Comparison of ENCODE assay signal across 8 cellular contexts in the genomic region with DNA sequence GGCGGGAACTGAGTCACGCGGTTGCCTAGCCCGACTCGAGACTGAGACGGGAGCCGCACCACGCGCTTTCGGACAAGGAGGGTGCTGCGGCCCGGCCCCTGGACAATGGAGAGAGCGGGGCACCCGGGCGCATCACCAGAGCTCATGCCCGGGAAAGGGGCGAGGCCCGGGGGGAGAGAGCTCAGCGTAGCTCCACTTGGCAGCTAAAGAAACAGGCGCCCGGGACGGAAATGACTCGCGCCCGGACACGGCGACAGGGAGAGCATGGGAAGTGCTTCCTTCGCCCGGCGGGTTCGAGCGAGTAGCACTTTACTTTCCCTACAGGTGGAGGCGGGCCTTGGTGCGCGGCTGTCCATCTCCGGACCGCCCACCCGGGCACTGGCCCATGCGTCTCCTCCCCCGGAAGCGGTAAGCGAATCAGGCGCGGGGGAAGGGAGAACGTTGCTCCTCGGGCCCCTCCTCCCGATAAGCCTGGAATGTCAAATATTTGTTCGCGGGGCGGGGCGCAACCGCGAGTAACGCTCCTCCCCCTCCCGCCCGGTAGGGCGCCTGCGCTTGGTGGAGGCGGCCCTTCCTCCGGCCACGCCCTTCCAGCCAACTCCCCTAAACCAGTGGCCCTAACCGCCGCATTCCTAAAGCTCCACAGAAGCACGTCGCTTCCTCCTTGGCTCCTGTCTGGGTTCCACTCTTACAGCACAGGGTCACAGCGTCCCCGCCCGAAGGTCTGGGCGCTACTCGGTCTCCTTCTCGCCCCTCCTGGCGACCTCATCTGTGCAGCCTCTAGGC. TPM values are rescaled to one million over a fixed set of nuclear protein-coding genes. Genes with fewer than 3 reads are reported as not detected.
DNase-seq lines count a peak whose midpoint lies in the region; ATAC-seq and TF ChIP-seq lines count a peak whose summit lies in the region.

No MANE protein-coding gene starts in this region.

- no peaks in the 10 kb centered on the region for H3K27me3 ChIP-seq in suprapubic skin

- H3K4me1 ChIP-seq in HEK293 (ENCODE audit: control insufficient read depth, insufficient read depth, low read length) (peaks cover 7% of the 10 kb centered on the region; the same call in 1 of the 2 replicates), suprapubic skin (peaks cover 60% of the 10 kb centered on the region)

- peaks cover 30% of the 10 kb centered on the region for H3K4me1 Mint-ChIP-seq in activated naive CD8-positive, alpha-beta T cell (ENCODE audit: low read depth)

- POLR2A ChIA-PET in HEK293 (lab: Yijun Ruan, JAX): interaction anchor here (0.5 to 3.3 kb wide), 12 partner anchors 10 to 215 kb away, joined by 3 to 34 read pairs (median 10); a partner anchor contains a TSS

- H3K27ac Mint-ChIP-seq in activated naive CD8-positive, alpha-beta T cell: peak overlapping the region; percentile 72

- no peaks in the 10 kb centered on the region for H3K9me3 ChIP-seq in HEK293 (ENCODE audit: control insufficient read depth, insufficient read depth, low read depth, low read length)
- H3K9me3 ChIP-seq in suprapubic skin: no peaks in the 10 kb centered on the region

- H3K4me3 Mint-ChIP-seq in activated naive CD8-positive, alpha-beta T cell: peak overlapping the region; percentile 93

- TF ChIP-seq EP300 in suprapubic skin (IDR thresholded peaks at IDR 0.05): no peak

- H3K27ac ChIP-seq in HEK293 (ENCODE audit: extremely low read depth, low read depth, low read length) (peak overlapping the region; percentile 75), suprapubic skin (peak overlapping the region; percentile 96)

- H3K27me3 Mint-ChIP-seq in activated naive CD8-positive, alpha-beta T cell: no peaks in the 10 kb centered on the region

- peak; percentile 14; the same call in 1 of the 2 replicates for TF ChIP-seq CTCF in HEK293 (tag by site-specific recombination; IDR thresholded peaks at IDR 0.05)
- TF ChIP-seq CTCF in NB4 (IDR thresholded peaks at IDR 0.05; ENCODE audit: low read depth, low read length): no peak
- no peak for TF ChIP-seq CTCF in suprapubic skin (IDR thresholded peaks at IDR 0.05)

- H3K36me3 Mint-ChIP-seq in activated naive CD8-positive, alpha-beta T cell: no peaks in the 10 kb centered on the region

- DNase-seq in GM03348 (ENCODE audit: low spot score): peak; percentile 99
- DNase-seq in NB4 (ENCODE audit: low read depth): peak; percentile 99
- DNase-seq in glomerular endothelial cell (ENCODE audit: extremely low read depth, low read depth, low spot score): peak; percentile 63
- peak; percentile 97 for DNase-seq in occipital lobe (lab: John Stamatoyannopoulos, UW)
- DNase-seq in suprapubic skin (ENCODE audit: low spot score in 2 of 2): peak; percentile 98 to 99

- WGBS in suprapubic skin: 0% methylated on average over 39 of the region's 72 CpGs

- CTCF ChIA-PET in HEK293 (lab: Yijun Ruan, JAX): interaction anchor here (0.6 to 1.5 kb wide), 6 partner anchors 24 to 154 kb away, joined by 3 to 5 read pairs (median 3); a partner anchor contains a TSS

- H3K36me3 ChIP-seq in HEK293 (ENCODE audit: control insufficient read depth in 2 of 2, insufficient read depth in 1 of 2, low read length in 2 of 2) (peaks cover 0 to 8% of the 10 kb centered on the region in 2 experiments; a peak in 1 of 3 replicates), suprapubic skin (no peaks in the 10 kb centered on the region)

- no peaks in the 10 kb centered on the region for H3K9me3 Mint-ChIP-seq in activated naive CD8-positive, alpha-beta T cell (ENCODE audit: low read depth)

- peak; percentile 95 for ATAC-seq in SK-N-SH treated with all-trans-retinoic acid at 6 μM for 48 hours

- TF ChIP-seq POLR2A in NB4 (IDR thresholded peaks at IDR 0.05; ENCODE audit: extremely low read depth, insufficient read length) (no peak), suprapubic skin (IDR thresholded peaks at IDR 0.05) (peak; percentile 53 to 56)

- peak overlapping the region; percentile 40 for H3K4me3 ChIP-seq in HEK293 (ENCODE audit: low read depth, low read length)
- H3K4me3 ChIP-seq in NB4 (ENCODE audit: low read depth, low read length): peak overlapping the region; percentile 36
- peak overlapping the region; percentile 54 for H3K4me3 ChIP-seq in suprapubic skin

TF ChIP-seq in HEK293, 187 proteins besides CTCF, POLR2A, EP300 and RAD21 (continues in another document):
- TF ChIP-seq ZNF530 (tag by site-specific recombination; IDR thresholded peaks at IDR 0.05; ENCODE audit: low read depth) (no peak), ZNF214 (tag by site-specific recombination; IDR thresholded peaks at IDR 0.05; ENCODE audit: borderline replicate concordance) (no peak), ZBTB20 (tag by site-specific recombination; IDR thresholded peaks at IDR 0.05) (peak; percentile 99), ZBTB8A (tag by site-specific recombination; IDR thresholded peaks at IDR 0.05) (peak; percentile 66), MEIS1 (CRISPR knock-in tag; IDR thresholded peaks at IDR 0.05; ENCODE audit: borderline replicate concordance) (no peak), ZNF707 (tag by site-specific recombination; IDR thresholded peaks at IDR 0.05) (no peak), ZNF837 (tag by site-specific recombination; IDR thresholded peaks at IDR 0.05) (no peak), SCRT2 (tag by site-specific recombination; IDR thresholded peaks at IDR 0.05) (peak; percentile 99), ZSCAN16 (tag by site-specific recombination; IDR thresholded peaks at IDR 0.05) (0 out of 2 replicates have a peak, but pooled peaks have one; percentile 24), ZNF311 (tag by site-specific recombination; IDR thresholded peaks at IDR 0.05; ENCODE audit: borderline replicate concordance) (no peak), ZNF48 (tag by site-specific recombination; IDR thresholded peaks at IDR 0.05) (no peak), ZFP41 (tag by site-specific recombination; IDR thresholded peaks at IDR 0.05; ENCODE audit: borderline replicate concordance) (no peak), ZNF391 (tag by site-specific recombination; IDR thresholded peaks at IDR 0.05; ENCODE audit: borderline replicate concordance, low read depth) (0 out of 2 replicates have a peak, but pooled peaks have one; percentile 21), ZBTB21 (tag by site-specific recombination; IDR thresholded peaks at IDR 0.05) (no peak), ZNF132 (tag by site-specific recombination; IDR thresholded peaks at IDR 0.05; ENCODE audit: borderline replicate concordance) (no peak), ZXDB (tag by site-specific recombination; IDR thresholded peaks at IDR 0.05) (peak; percentile 77; the same call in 1 of the 2 replicates), ZNF354C (tag by site-specific recombination; IDR thresholded peaks at IDR 0.05; ENCODE audit: borderline replicate concordance, low read depth) (no peak), BCL11A (tag by site-specific recombination; IDR thresholded peaks at IDR 0.05; ENCODE audit: low read depth) (peak; percentile 71; the same call in 1 of the 2 replicates)
- TF ChIP-seq, protein P1, sequence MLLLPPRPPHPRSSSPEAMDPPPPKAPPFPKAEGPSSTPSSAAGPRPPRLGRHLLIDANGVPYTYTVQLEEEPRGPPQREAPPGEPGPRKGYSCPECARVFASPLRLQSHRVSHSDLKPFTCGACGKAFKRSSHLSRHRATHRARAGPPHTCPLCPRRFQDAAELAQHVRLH (tag by site-specific recombination; IDR thresholded peaks at IDR 0.05): no peak

TF ChIP-seq in SK-N-SH treated with all-trans-retinoic acid at 6 μM for 48 hours, 23 proteins besides CTCF, POLR2A, EP300 and RAD21 (continues in another document):
- TF ChIP-seq SNAI2 (CRISPR knock-in tag; IDR thresholded peaks at IDR 0.05) (0 out of 2 replicates have a peak, but pooled peaks have one; percentile 11), ARNTL (CRISPR knock-in tag; IDR thresholded peaks at IDR 0.05; ENCODE audit: borderline replicate concordance, low read depth) (no peak), TCF4 (CRISPR knock-in tag; IDR thresholded peaks at IDR 0.05; ENCODE audit: borderline replicate concordance) (no peak), ZFP3 (CRISPR knock-in tag; IDR thresholded peaks at IDR 0.05) (0 out of 2 replicates have a peak, but pooled peaks have one; percentile 16), CSDC2 (CRISPR knock-in tag; IDR thresholded peaks at IDR 0.05) (no peak)
- TF ChIP-seq, protein P2, sequence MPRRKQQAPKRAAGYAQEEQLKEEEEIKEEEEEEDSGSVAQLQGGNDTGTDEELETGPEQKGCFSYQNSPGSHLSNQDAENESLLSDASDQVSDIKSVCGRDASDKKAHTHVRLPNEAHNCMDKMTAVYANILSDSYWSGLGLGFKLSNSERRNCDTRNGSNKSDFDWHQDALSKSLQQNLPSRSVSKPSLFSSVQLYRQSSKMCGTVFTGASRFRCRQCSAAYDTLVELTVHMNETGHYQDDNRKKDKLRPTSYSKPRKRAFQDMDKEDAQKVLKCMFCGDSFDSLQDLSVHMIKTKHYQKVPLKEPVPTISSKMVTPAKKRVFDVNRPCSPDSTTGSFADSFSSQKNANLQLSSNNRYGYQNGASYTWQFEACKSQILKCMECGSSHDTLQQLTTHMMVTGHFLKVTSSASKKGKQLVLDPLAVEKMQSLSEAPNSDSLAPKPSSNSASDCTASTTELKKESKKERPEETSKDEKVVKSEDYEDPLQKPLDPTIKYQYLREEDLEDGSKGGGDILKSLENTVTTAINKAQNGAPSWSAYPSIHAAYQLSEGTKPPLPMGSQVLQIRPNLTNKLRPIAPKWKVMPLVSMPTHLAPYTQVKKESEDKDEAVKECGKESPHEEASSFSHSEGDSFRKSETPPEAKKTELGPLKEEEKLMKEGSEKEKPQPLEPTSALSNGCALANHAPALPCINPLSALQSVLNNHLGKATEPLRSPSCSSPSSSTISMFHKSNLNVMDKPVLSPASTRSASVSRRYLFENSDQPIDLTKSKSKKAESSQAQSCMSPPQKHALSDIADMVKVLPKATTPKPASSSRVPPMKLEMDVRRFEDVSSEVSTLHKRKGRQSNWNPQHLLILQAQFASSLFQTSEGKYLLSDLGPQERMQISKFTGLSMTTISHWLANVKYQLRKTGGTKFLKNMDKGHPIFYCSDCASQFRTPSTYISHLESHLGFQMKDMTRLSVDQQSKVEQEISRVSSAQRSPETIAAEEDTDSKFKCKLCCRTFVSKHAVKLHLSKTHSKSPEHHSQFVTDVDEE (CRISPR knock-in tag; IDR thresholded peaks at IDR 0.05): no peak

RNA-seq across cellular contexts. Expression of a gene that starts 1.5 kb away (rescaled TPM):
- 0.29 and 2.9 TPM in 2 replicates for total RNA-seq in glomerular endothelial cell
- total RNA-seq in occipital lobe: not detected
- 100 to 1,000 TPM in 2 of 4 donors, 10 to 100 TPM in 2; 77.0 to 133 (median 99.7) TPM for total RNA-seq in suprapubic skin

RNA-seq across cellular contexts. Expression of a gene that starts 7.7 kb away (rescaled TPM):
- total RNA-seq in glomerular endothelial cell: 46.9 TPM in 2 replicates
- 17.3 TPM for total RNA-seq in occipital lobe
- total RNA-seq in suprapubic skin: 10 to 100 TPM; 11.2 to 26.6 (median 23.6) TPM

RNA-seq across cellular contexts. Expression of a gene that starts 26.9 kb away (rescaled TPM):
- total RNA-seq in glomerular endothelial cell (15.8 and 32.6 TPM in 2 replicates), occipital lobe (20.1 TPM), suprapubic skin (100 to 1,000 TPM in 1 of 4 donors, 10 to 100 TPM in 3; 31.5 to 167 (median 49.0) TPM)

Comparison
In these comparisons a context has a peak if more than half of its experiments do, and no peak if none do; other contexts are left out.
1. Peak in every context shown above with its lines: DNase-seq, ATAC-seq, H3K4me3 ChIP-seq and H3K27ac ChIP-seq.
2. RNA of a gene that starts 1.5 kb away (total RNA-seq): 77.0 to 133 TPM in suprapubic skin; 0.29 to 2.9 TPM in glomerular endothelial cell and not detected in occipital lobe (single experiment); every median in the first group is over 10 times any median in the second.